In the genomic region with DNA sequence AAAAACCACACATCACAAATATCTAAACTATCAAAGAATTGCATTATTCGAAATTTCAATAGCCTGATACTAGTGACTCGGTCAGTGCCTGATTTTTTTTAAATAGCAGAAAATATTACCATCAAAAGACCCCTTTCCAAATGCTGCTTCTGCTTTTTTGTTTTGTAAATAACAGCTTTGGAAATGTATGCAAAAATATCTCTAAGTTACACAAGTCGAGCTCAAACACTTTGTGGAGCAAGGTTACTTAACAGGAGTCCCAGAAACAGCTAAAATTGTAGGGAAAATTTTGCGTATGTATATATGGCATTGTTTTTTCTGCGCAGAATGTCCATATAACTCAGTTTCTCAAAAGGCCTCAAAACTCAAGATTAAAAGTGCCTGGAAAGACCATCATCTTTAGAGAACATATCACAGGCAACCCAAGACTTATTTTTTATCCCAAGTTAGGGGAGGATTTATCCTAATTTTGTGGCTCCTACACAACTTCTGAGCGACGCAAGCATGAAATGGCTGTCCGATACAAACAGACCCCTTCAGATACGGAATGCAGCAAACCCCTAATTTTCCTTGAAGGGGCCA, we compare ENCODE assay signal across 8 cellular contexts.
DNase-seq lines count a peak whose midpoint lies in the region; ATAC-seq, FAIRE-seq and TF ChIP-seq lines count a peak whose summit lies in the region.

No MANE protein-coding gene starts in this region.

- peak overlapping the region; percentile 80 to 94 (median 86) for H3K4me3 ChIP-seq in BLaER1 treated with 17β-estradiol and CSF1 and Interleukin-3, amounts not matched to agents 10 nM and 100 nM
- peak overlapping the region; percentile 70 for H3K4me3 ChIP-seq in LNCaP clone FGC (ENCODE audit: low read depth, low read length)

- no peak for TF ChIP-seq CTCF in LNCaP clone FGC (IDR thresholded peaks at IDR 0.05; ENCODE audit: control insufficient read depth, extremely low read depth, insufficient read depth)
- TF ChIP-seq CTCF in nephron (IDR thresholded peaks at IDR 0.05; ENCODE audit: unreplicated experiment in 3 of 3), result no peak

- H3K4me1 ChIP-seq in BLaER1 treated with 17β-estradiol and CSF1 and Interleukin-3, amounts not matched to agents 10 nM and 100 nM, result peaks cover 10 to 38% (median 20%) of the 10 kb centered on the region in 10 experiments; a peak in 19 of 20 replicates

- peak overlapping the region in 10 of 11 experiments; percentile 76 to 91 (median 85); a peak in 16 of 22 replicates for H3K27ac ChIP-seq in BLaER1 treated with 17β-estradiol and CSF1 and Interleukin-3, amounts not matched to agents 10 nM and 100 nM

- H3K36me3 Mint-ChIP-seq in dendritic cell treated with granulocyte-macrophage colony-stimulating factor and Interleukin-4, amounts not matched to agents 40 ng/mL and 50 ng/mL, for 4 days (ENCODE audit: low read depth), result peaks cover 14% of the 10 kb centered on the region
- no peaks in the 10 kb centered on the region for H3K36me3 Mint-ChIP-seq in nephron (ENCODE audit: low read depth)

- H3K4me2 ChIP-seq in BLaER1 treated with 17β-estradiol and CSF1 and Interleukin-3, amounts not matched to agents 10 nM and 100 nM, result peak overlapping the region; percentile 82 to 94 (median 91)

- H3K36me3 ChIP-seq in BLaER1 treated with 17β-estradiol and CSF1 and Interleukin-3, amounts not matched to agents 10 nM and 100 nM, result peaks cover 0 to 14% (median 0%) of the 10 kb centered on the region in 11 experiments; a peak in 5 of 22 replicates

- H3K9me3 Mint-ChIP-seq in dendritic cell treated with granulocyte-macrophage colony-stimulating factor and Interleukin-4, amounts not matched to agents 40 ng/mL and 50 ng/mL, for 4 days, result no peaks in the 10 kb centered on the region
- H3K9me3 Mint-ChIP-seq in nephron, result no peaks in the 10 kb centered on the region

- no peaks in the 10 kb centered on the region for H3K9me3 ChIP-seq in BLaER1 treated with 17β-estradiol and CSF1 and Interleukin-3, amounts not matched to agents 10 nM and 100 nM (replicated peaks in 1 of 11)

- H3K27ac Mint-ChIP-seq in dendritic cell treated with granulocyte-macrophage colony-stimulating factor and Interleukin-4, amounts not matched to agents 40 ng/mL and 50 ng/mL, for 4 days, result peak overlapping the region; percentile 90
- peak overlapping the region; percentile 86 to 95 (median 93) for H3K27ac Mint-ChIP-seq in nephron

- peak overlapping the region; percentile 90 for H3K4me3 Mint-ChIP-seq in dendritic cell treated with granulocyte-macrophage colony-stimulating factor and Interleukin-4, amounts not matched to agents 40 ng/mL and 50 ng/mL, for 4 days
- peak overlapping the region; percentile 88 to 97 (median 95) for H3K4me3 Mint-ChIP-seq in nephron

- peaks cover 3% of the 10 kb centered on the region for H3K27me3 Mint-ChIP-seq in dendritic cell treated with granulocyte-macrophage colony-stimulating factor and Interleukin-4, amounts not matched to agents 40 ng/mL and 50 ng/mL, for 4 days
- H3K27me3 Mint-ChIP-seq in nephron (ENCODE audit: low read depth), result no peaks in the 10 kb centered on the region

- no peak for ATAC-seq in GM18858 (IDR thresholded peaks at IDR 0.05; ENCODE audit: unreplicated experiment)

- H3K27me3 ChIP-seq in BLaER1 treated with 17β-estradiol and CSF1 and Interleukin-3, amounts not matched to agents 10 nM and 100 nM, result peaks cover 0 to 22% (median 20%) of the 10 kb centered on the region in 11 experiments; a peak in 19 of 22 replicates

- intact Hi-C loops in dendritic cell treated with granulocyte-macrophage colony-stimulating factor and Interleukin-4, amounts not matched to agents 40 ng/mL and 50 ng/mL, for 4 days (cut with micrococcal nuclease), result loop anchor here (2.0 to 5.0 kb wide), 3 partner anchors 127 to 285 kb away; a partner anchor contains a TSS

- peaks cover 18% of the 10 kb centered on the region for H3K4me1 Mint-ChIP-seq in dendritic cell treated with granulocyte-macrophage colony-stimulating factor and Interleukin-4, amounts not matched to agents 40 ng/mL and 50 ng/mL, for 4 days (ENCODE audit: low read depth)
- H3K4me1 Mint-ChIP-seq in nephron, result peaks cover 17% of the 10 kb centered on the region

- H4K20me1 ChIP-seq in BLaER1 treated with 17β-estradiol and CSF1 and Interleukin-3, amounts not matched to agents 10 nM and 100 nM, result peaks cover 0 to 55% (median 15%) of the 10 kb centered on the region in 11 experiments; a peak in 17 of 22 replicates

- no peak for FAIRE-seq in GM19239 (lab: Jason Lieb, UNC)

- no peak for DNase-seq in LNCaP clone FGC (ENCODE audit: low read depth)
- DNase-seq in HPDE6-E6E7 (ENCODE audit: extremely low spot score), result no peak
- no peak for DNase-seq in GM19239 (ENCODE audit: insufficient read length, low spot score)
- no peak for DNase-seq in iPS-NIHi7 (ENCODE audit: extremely low spot score)

- peak overlapping the region; percentile 79 to 94 (median 91) for H3K9ac ChIP-seq in BLaER1 treated with 17β-estradiol and CSF1 and Interleukin-3, amounts not matched to agents 10 nM and 100 nM
